ENCODE assay signal across 1 cellular context in genomic region chr2:237350597-237350996, GRCh38.
TF ChIP-seq lines count a peak whose summit lies in the region.

No MANE protein-coding gene starts in this region.

TF ChIP-seq in HepG2, 621 proteins besides CTCF, POLR2A, EP300 and RAD21 (continued from another document):
- TF ChIP-seq ZXDC (CRISPR knock-in tag; IDR thresholded peaks at IDR 0.05), result no peak
- TF ChIP-seq HOXA9 (CRISPR knock-in tag; IDR thresholded peaks at IDR 0.05; ENCODE audit: borderline replicate concordance), result no peak
- no peak for TF ChIP-seq ZZZ3 (CRISPR knock-in tag; IDR thresholded peaks at IDR 0.05; ENCODE audit: borderline replicate concordance)
- no peak for TF ChIP-seq DRAP1 (CRISPR knock-in tag; IDR thresholded peaks at IDR 0.05)
- TF ChIP-seq ZNF614 (CRISPR knock-in tag; IDR thresholded peaks at IDR 0.05; ENCODE audit: borderline replicate concordance), result no peak
